ENCODE assay signal across 36 cellular contexts in the genomic region with DNA sequence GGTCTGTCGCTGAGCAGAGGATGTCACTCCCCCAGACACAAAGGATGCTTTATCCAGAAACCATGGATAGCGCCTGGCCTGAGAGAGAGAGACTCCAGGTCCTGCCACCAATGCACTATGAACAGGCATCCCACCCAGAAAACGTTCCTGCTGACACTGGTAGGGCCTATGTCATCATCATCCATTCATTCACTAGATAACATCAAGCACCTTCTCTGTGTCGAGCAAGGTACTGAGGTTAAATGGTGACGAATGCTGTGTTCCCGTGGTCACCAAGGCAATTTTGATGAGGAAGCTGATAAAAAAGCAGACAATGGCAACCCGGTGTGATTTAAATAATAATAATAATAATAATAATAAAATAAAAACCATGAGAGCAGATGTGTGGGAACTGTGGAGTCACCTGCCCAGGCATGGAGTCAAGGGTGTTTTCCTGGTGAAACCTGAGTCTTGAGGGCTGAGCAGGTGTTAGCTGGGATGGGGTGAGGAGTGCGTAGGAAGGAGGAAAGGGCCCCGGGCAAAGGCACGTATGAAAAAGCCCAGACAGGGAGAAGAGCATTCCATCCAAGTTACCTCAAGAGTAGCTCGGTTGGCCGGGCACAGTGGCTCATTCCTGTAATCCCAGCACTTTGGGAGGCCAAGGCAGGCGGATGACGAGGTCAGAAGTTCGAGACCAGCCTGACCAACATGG. TPM values are rescaled to one million over a fixed set of nuclear protein-coding genes. Genes with fewer than 3 reads are reported as not detected.
DNase-seq lines count a peak whose midpoint lies in the region; ATAC-seq, FAIRE-seq and TF ChIP-seq lines count a peak whose summit lies in the region.
"Had no signal": no experiment of that assay in that cellular context is flagged by ENCODE, and none has a peak within 500 bp of the region (broad histone marks: within the 10 kb centered on the region; RNA-seq: fewer than 3 reads in every experiment).

No MANE protein-coding gene starts in this region.

- no peak overlapping the region for H4K8ac ChIP-seq in neuronal stem cell (ENCODE audit: low read depth, low read length)

- no peak overlapping the region for H3K27ac ChIP-seq in neuronal stem cell (replicated peaks; ENCODE audit: low read length)
- H3K27ac ChIP-seq: cardiac muscle cell, coronary artery, gastrocnemius medialis, hepatocyte, left ventricle myocardium inferior, Peyer's patch, psoas muscle, SJCRH30, thyroid gland had no signal

- H3K4me2 ChIP-seq in neuronal stem cell (ENCODE audit: insufficient read depth, low read length, poor library complexity, severe bottlenecking), result no peak overlapping the region
- H3K4me2 ChIP-seq: hepatocyte had no signal

- peaks cover 0 to 2% of the 10 kb centered on the region in 2 donors for H3K9me3 ChIP-seq in neuronal stem cell (replicated peaks in 1 of 2; ENCODE audit: control insufficient read depth in 2 of 2, insufficient read depth in 1 of 2, low read depth in 1 of 2, low read length in 2 of 2)
- H3K9me3 ChIP-seq: gastrocnemius medialis, HAP-1, MG63, Peyer's patch, SJCRH30, thyroid gland had no signal

- DNase-seq in NCI-H2171 treated with DMSO at 0.1 percent for 48 hours (lab: John Stamatoyannopoulos, UW) (peak; percentile 17), NCI-H2171 (lab: John Stamatoyannopoulos, UW) (no peak), NCI-H2107 (lab: John Stamatoyannopoulos, UW) (peak; percentile 64), bronchial epithelial cell (ENCODE audit: low read depth) (peak; percentile 90), neuronal stem cell (ENCODE audit: low spot score) (no peak), RCC 7860 (ENCODE audit: low spot score) (no peak)
- DNase-seq in stimulated activated effector memory CD8-positive, alpha-beta T cell treated with anti-CD3 and anti-CD28 coated beads, Interleukin-12 subunit alpha, Interleukin-12 subunit beta, amount 100 ng/mL, for 72 hours (ENCODE audit: low spot score in 2 of 2), result no peak
- DNase-seq in activated CD8-positive, alpha-beta memory T cell treated with anti-CD3 and anti-CD28 coated beads for 24 hours, result no peak
- DNase-seq: 8988T; activated CD4-positive, alpha-beta memory T cell treated with anti-CD3 and anti-CD28 coated beads for 36 hours; activated CD8-positive, alpha-beta memory T cell treated with anti-CD3 and anti-CD28 coated beads, Interleukin-2, amount 50 U/mL, for 48 hours; CD4-positive, CD25-positive, alpha-beta regulatory T cell; gastrocnemius medialis; GDM1; left ventricle myocardium inferior; MG63; naive B cell; NCI-H1105 treated with DMSO at 0.1 percent for 48 hours; NCI-H2029 treated with DMSO at 0.1 percent for 48 hours; NCI-H526; nucleus accumbens; Peyer's patch; psoas muscle; SJCRH30; stimulated activated CD4-positive, alpha-beta T cell treated with anti-CD3 and anti-CD28 coated beads, Interleukin-15, amount 100 ng/mL, for 24 hours; T-helper 1 cell; thyroid gland had no signal

- H2AFZ ChIP-seq in neuronal stem cell (ENCODE audit: low read length), result no peak overlapping the region
- H2AFZ ChIP-seq: hepatocyte had no signal

- ATAC-seq in stimulated activated effector memory CD8-positive, alpha-beta T cell treated with anti-CD3 and anti-CD28 coated beads, Interleukin-12 subunit alpha, Interleukin-12 subunit beta, amount 100 ng/mL, for 72 hours, result no peak
- ATAC-seq: activated CD4-positive, CD25-positive, alpha-beta regulatory T cell treated with anti-CD3 and anti-CD28 coated beads, Interleukin-2, amount 50 U/mL, for 24 hours; activated naive CD4-positive, alpha-beta T cell treated with anti-CD3 and anti-CD28 coated beads, Interleukin-2, amount 50 U/mL, for 72 hours; activated T-helper 17 cell treated with anti-CD3 and anti-CD28 coated beads, Interleukin-2, amount 50 U/mL, for 72 hours; gastrocnemius medialis; K562; psoas muscle had no signal

- no peaks in the 10 kb centered on the region for H3K4me1 Mint-ChIP-seq in stimulated activated effector memory CD8-positive, alpha-beta T cell treated with anti-CD3 and anti-CD28 coated beads, Interleukin-12 subunit alpha, Interleukin-12 subunit beta, amount 100 ng/mL, for 72 hours
- H3K4me1 Mint-ChIP-seq: activated T-helper 17 cell treated with anti-CD3 and anti-CD28 coated beads, Interleukin-2, amount 50 U/mL, for 72 hours; naive B cell had no signal

- no CpG with 5 or more reads among the region's 15 CpGs for WGBS in neuronal stem cell (ENCODE audit: extremely low coverage in 2 of 2, insufficient read length in 2 of 2, insufficient replicate concordance in 1 of 2), 2 donors

- H3K9me3 Mint-ChIP-seq in stimulated activated effector memory CD8-positive, alpha-beta T cell treated with anti-CD3 and anti-CD28 coated beads, Interleukin-12 subunit alpha, Interleukin-12 subunit beta, amount 100 ng/mL, for 72 hours, result no peaks in the 10 kb centered on the region
- H3K9me3 Mint-ChIP-seq: activated CD4-positive, alpha-beta memory T cell treated with anti-CD3 and anti-CD28 coated beads for 36 hours; activated naive CD4-positive, alpha-beta T cell treated with anti-CD3 and anti-CD28 coated beads, Interleukin-2, amount 50 U/mL, for 72 hours; activated T-helper 17 cell treated with anti-CD3 and anti-CD28 coated beads, Interleukin-2, amount 50 U/mL, for 72 hours had no signal

- H3K4ac ChIP-seq in neuronal stem cell (ENCODE audit: low read length), result no peak overlapping the region

- H3K27me3 ChIP-seq in bronchial epithelial cell (ENCODE audit: control insufficient read depth, insufficient read depth, low read length), result no peaks in the 10 kb centered on the region
- no peaks in the 10 kb centered on the region for H3K27me3 ChIP-seq in neuronal stem cell (ENCODE audit: control insufficient read depth in 3 of 3, insufficient read depth in 3 of 3, low read depth in 1 of 3, low read length in 3 of 3)
- H3K27me3 ChIP-seq: hepatocyte, MG63, Peyer's patch, SJCRH30, thyroid gland had no signal

- no peak overlapping the region for H2BK12ac ChIP-seq in neuronal stem cell (ENCODE audit: low read length)

- TF ChIP-seq CTCF in bronchial epithelial cell (IDR thresholded peaks at IDR 0.05; ENCODE audit: insufficient read depth, low read length, severe bottlenecking), result no peak

- no peak for FAIRE-seq in bronchial epithelial cell (lab: Jason Lieb, UNC)
- FAIRE-seq in RCC 7860 (lab: Jason Lieb, UNC), result no peak
- FAIRE-seq: K562 had no signal

- H3K36me3 ChIP-seq in bronchial epithelial cell (ENCODE audit: control insufficient read depth, insufficient read depth, low read length) (no peaks in the 10 kb centered on the region), neuronal stem cell (replicated peaks in 1 of 2; ENCODE audit: control insufficient read depth in 2 of 2, insufficient read depth in 2 of 2, low read length in 2 of 2) (no peaks in the 10 kb centered on the region)
- H3K36me3 ChIP-seq: cardiac muscle cell, gastrocnemius medialis, HAP-1, left ventricle myocardium inferior, MG63, Peyer's patch, SJCRH30, thyroid gland had no signal

- H2BK120ac ChIP-seq in neuronal stem cell (ENCODE audit: low read depth, low read length), result no peak overlapping the region

- H3K79me1 ChIP-seq in neuronal stem cell (ENCODE audit: low read depth, low read length), result no peaks in the 10 kb centered on the region

- H3K14ac ChIP-seq in neuronal stem cell (ENCODE audit: low read length), result no peak overlapping the region

- H3K4me3 Mint-ChIP-seq in stimulated activated effector memory CD8-positive, alpha-beta T cell treated with anti-CD3 and anti-CD28 coated beads, Interleukin-12 subunit alpha, Interleukin-12 subunit beta, amount 100 ng/mL, for 72 hours, result no peak overlapping the region
- H3K4me3 Mint-ChIP-seq: activated CD4-positive, alpha-beta memory T cell treated with anti-CD3 and anti-CD28 coated beads for 36 hours; activated T-helper 17 cell treated with anti-CD3 and anti-CD28 coated beads, Interleukin-2, amount 50 U/mL, for 72 hours; CD4-positive, CD25-positive, alpha-beta regulatory T cell; naive B cell; stimulated activated naive CD8-positive, alpha-beta T cell treated with anti-CD3 and anti-CD28 coated beads, Interleukin-15, Interleukin-2, amounts not matched to agents 100 ng/mL and 50 ng/mL, for 24 hours had no signal

- H3K9ac ChIP-seq in neuronal stem cell (ENCODE audit: low read depth, low read length, poor library complexity), result peak overlapping the region; percentile 66

- H3K4me1 ChIP-seq in neuronal stem cell (ENCODE audit: control insufficient read depth in 2 of 2, insufficient read depth in 1 of 2, low read depth in 1 of 2, low read length in 2 of 2), result peaks cover 0 to 4% of the 10 kb centered on the region in 2 donors
- H3K4me1 ChIP-seq: gastrocnemius medialis, HAP-1, left ventricle myocardium inferior, Peyer's patch, psoas muscle, SJCRH30, thyroid gland had no signal

- no peak overlapping the region for H2BK5ac ChIP-seq in neuronal stem cell (ENCODE audit: low read length)

- H3K27ac Mint-ChIP-seq in stimulated activated effector memory CD8-positive, alpha-beta T cell treated with anti-CD3 and anti-CD28 coated beads, Interleukin-12 subunit alpha, Interleukin-12 subunit beta, amount 100 ng/mL, for 72 hours, result no peak overlapping the region
- H3K27ac Mint-ChIP-seq: activated CD4-positive, alpha-beta memory T cell treated with anti-CD3 and anti-CD28 coated beads for 36 hours; activated naive CD4-positive, alpha-beta T cell treated with anti-CD3 and anti-CD28 coated beads, Interleukin-2, amount 50 U/mL, for 72 hours; activated T-helper 17 cell treated with anti-CD3 and anti-CD28 coated beads, Interleukin-2, amount 50 U/mL, for 72 hours; CD4-positive, CD25-positive, alpha-beta regulatory T cell; naive B cell; stimulated activated naive CD8-positive, alpha-beta T cell treated with anti-CD3 and anti-CD28 coated beads, Interleukin-15, Interleukin-2, amounts not matched to agents 100 ng/mL and 50 ng/mL, for 24 hours had no signal

- no peak overlapping the region for H2BK15ac ChIP-seq in neuronal stem cell (ENCODE audit: low read length)

- H3K36me3 Mint-ChIP-seq in stimulated activated effector memory CD8-positive, alpha-beta T cell treated with anti-CD3 and anti-CD28 coated beads, Interleukin-12 subunit alpha, Interleukin-12 subunit beta, amount 100 ng/mL, for 72 hours, result no peaks in the 10 kb centered on the region
- H3K36me3 Mint-ChIP-seq: activated CD4-positive, alpha-beta memory T cell treated with anti-CD3 and anti-CD28 coated beads for 36 hours; activated naive CD4-positive, alpha-beta T cell treated with anti-CD3 and anti-CD28 coated beads, Interleukin-2, amount 50 U/mL, for 72 hours; CD4-positive, CD25-positive, alpha-beta regulatory T cell had no signal

- no peak overlapping the region for H2AK5ac ChIP-seq in neuronal stem cell (ENCODE audit: low read depth, low read length)

- H4K91ac ChIP-seq in neuronal stem cell (ENCODE audit: low read depth, low read length, poor library complexity), result no peak overlapping the region

- H3K23ac ChIP-seq in neuronal stem cell (ENCODE audit: low read depth, low read length, poor library complexity), result no peak overlapping the region

- no peak overlapping the region for H3K18ac ChIP-seq in neuronal stem cell (ENCODE audit: low read length)

- no peak overlapping the region for H3K4me3 ChIP-seq in bronchial epithelial cell (ENCODE audit: low read depth, low read length)
- no peak overlapping the region for H3K4me3 ChIP-seq in neuronal stem cell (ENCODE audit: low read length in 2 of 2)
- H3K4me3 ChIP-seq: cardiac muscle cell, coronary artery, gastrocnemius medialis, HAP-1, hepatocyte, K562, left ventricle myocardium inferior, MG63, Peyer's patch, psoas muscle, SJCRH30, thyroid gland had no signal

RNA-seq across cellular contexts. Expression of gene CALB2, which starts 18.9 kb away (rescaled TPM):
- 0.26 and 2.2 TPM in 2 replicates for total RNA-seq in bronchial epithelial cell
- 0.22 TPM for polyA plus RNA-seq in neuronal stem cell (2013, experiment 1 of 2)
- polyA plus RNA-seq in neuronal stem cell (2013, experiment 2 of 2), result 0.18 TPM
- total RNA-seq: activated CD4-positive, alpha-beta memory T cell treated with anti-CD3 and anti-CD28 coated beads for 36 hours; activated naive CD4-positive, alpha-beta T cell treated with anti-CD3 and anti-CD28 coated beads, Interleukin-2, amount 50 U/mL, for 72 hours; activated T-helper 17 cell treated with anti-CD3 and anti-CD28 coated beads, Interleukin-2, amount 50 U/mL, for 72 hours; CD4-positive, CD25-positive, alpha-beta regulatory T cell; K562; SJCRH30 had no signal
- polyA plus RNA-seq: CD4-positive, CD25-positive, alpha-beta regulatory T cell; K562 had no signal

RNA-seq across cellular contexts. Expression of gene CMTR2, which starts 50.4 kb away (rescaled TPM):
- 37.4 and 42.9 TPM in 2 replicates for total RNA-seq in bronchial epithelial cell
- 13.5 TPM for polyA plus RNA-seq in neuronal stem cell (2013, experiment 1 of 2)
- polyA plus RNA-seq in neuronal stem cell (2013, experiment 2 of 2), result 13.0 TPM

Comparison
In these comparisons a context has a peak if more than half of its experiments do, and no peak if none do; other contexts are left out.
1. DNase-seq: peak in NCI-H2171 treated with DMSO at 0.1 percent for 48 hours (single experiment), NCI-H2107 (single experiment) and bronchial epithelial cell (single experiment); none in NCI-H2171 (single experiment), neuronal stem cell (single experiment), RCC 7860 (single experiment), stimulated activated effector memory CD8-positive, alpha-beta T cell treated with anti-CD3 and anti-CD28 coated beads, Interleukin-12 subunit alpha, Interleukin-12 subunit beta, amount 100 ng/mL, for 72 hours (0 of 2) and activated CD8-positive, alpha-beta memory T cell treated with anti-CD3 and anti-CD28 coated beads for 24 hours (single experiment).